In the genomic region with DNA sequence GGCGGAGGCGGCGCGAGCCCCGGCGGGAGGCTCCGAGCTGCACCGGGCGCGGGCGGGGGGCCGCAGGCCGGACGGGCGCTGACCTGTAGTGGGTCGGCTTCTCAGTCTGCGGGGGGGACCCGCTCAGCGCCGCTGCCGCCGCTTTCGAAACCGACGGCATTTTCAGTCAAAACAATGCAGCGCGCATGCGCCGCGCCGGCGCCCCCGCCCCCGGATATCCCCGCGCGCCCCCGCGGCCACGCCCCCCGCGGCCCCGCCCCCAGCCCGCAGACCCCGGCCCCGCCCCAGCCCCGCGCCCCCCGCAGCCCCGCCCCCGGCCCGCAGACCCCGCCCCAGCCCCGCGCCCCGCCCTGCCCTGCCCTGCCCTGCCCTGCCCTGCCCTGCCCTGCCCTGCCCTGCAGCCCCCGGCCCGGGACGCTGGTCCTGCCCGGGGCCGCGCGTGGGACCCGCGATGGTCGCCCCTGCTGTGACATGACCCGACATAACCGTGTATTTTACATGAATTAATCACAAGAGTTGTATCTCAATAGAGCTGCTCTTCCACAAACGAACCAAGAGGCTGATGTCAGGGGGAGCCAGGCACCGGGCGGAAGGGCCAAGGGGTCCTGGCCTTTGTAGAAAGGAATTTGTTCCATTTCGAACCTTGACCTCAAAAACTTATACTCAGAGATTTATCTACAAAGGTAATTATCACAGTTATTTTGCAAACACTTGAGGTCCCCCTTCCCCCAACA, we compare ENCODE assay signal across 8 cellular contexts. TPM values are rescaled to one million over a fixed set of nuclear protein-coding genes. Genes with fewer than 3 reads are reported as not detected.
DNase-seq lines count a peak whose midpoint lies in the region; ATAC-seq and TF ChIP-seq lines count a peak whose summit lies in the region.

A gene with protein sequence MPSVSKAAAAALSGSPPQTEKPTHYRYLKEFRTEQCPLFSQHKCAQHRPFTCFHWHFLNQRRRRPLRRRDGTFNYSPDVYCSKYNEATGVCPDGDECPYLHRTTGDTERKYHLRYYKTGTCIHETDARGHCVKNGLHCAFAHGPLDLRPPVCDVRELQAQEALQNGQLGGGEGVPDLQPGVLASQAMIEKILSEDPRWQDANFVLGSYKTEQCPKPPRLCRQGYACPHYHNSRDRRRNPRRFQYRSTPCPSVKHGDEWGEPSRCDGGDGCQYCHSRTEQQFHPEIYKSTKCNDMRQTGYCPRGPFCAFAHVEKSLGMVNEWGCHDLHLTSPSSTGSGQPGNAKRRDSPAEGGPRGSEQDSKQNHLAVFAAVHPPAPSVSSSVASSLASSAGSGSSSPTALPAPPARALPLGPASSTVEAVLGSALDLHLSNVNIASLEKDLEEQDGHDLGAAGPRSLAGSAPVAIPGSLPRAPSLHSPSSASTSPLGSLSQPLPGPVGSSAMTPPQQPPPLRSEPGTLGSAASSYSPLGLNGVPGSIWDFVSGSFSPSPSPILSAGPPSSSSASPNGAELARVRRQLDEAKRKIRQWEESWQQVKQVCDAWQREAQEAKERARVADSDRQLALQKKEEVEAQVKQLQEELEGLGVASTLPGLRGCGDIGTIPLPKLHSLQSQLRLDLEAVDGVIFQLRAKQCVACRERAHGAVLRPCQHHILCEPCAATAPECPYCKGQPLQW (minus strand): TSS at position 173 of the 734 bp plus-strand sequence. CDS start 13 bp downstream, at position 160.

- no peaks in the 10 kb centered on the region for H3K4me1 Mint-ChIP-seq in MCF 10A (ENCODE audit: insufficient read depth, unreplicated experiment)

- H3K4me2 ChIP-seq in Loucy (ENCODE audit: low read depth, low read length, poor library complexity, severe bottlenecking) (peak within 1 kb of the TSS; percentile 65), smooth muscle cell (peak within 1 kb of the TSS; percentile 95)

- peak within 1 kb of the TSS; percentile 70 for H3K4me3 Mint-ChIP-seq in MCF 10A (ENCODE audit: unreplicated experiment)

- 7% methylated on average over 27 of the region's 72 CpGs for WGBS in smooth muscle cell (ENCODE audit: low lambda C conversion rate)

- H3K9ac ChIP-seq in Loucy (ENCODE audit: low read depth, low read length, poor library complexity, severe bottlenecking), result peak within 1 kb of the TSS; percentile 74
- peak within 1 kb of the TSS; percentile 89 for H3K9ac ChIP-seq in smooth muscle cell (ENCODE audit: low read depth)

- H3K9me3 ChIP-seq in BE2C (no peaks in the 10 kb centered on the region), Loucy (ENCODE audit: insufficient read depth, low read depth, low read length) (no peaks in the 10 kb centered on the region), WERI-Rb-1 (ENCODE audit: severe bottlenecking) (no peaks in the 10 kb centered on the region), smooth muscle cell (replicated peaks; ENCODE audit: low read depth) (no peaks in the 10 kb centered on the region)

- H3K4me1 ChIP-seq in BE2C (no peaks in the 10 kb centered on the region), Loucy (ENCODE audit: insufficient read depth, low read length, poor library complexity, severe bottlenecking) (no peaks in the 10 kb centered on the region), smooth muscle cell (ENCODE audit: low read depth) (peaks cover 9% of the 10 kb centered on the region)

- H3K4me3 ChIP-seq in BE2C (ENCODE audit: low read depth, low read length), result peak within 1 kb of the TSS; percentile 69
- H3K4me3 ChIP-seq in Loucy (ENCODE audit: low read length, poor library complexity, severe bottlenecking), result peak within 1 kb of the TSS; percentile 77
- peak within 1 kb of the TSS; percentile 82 for H3K4me3 ChIP-seq in WERI-Rb-1 (ENCODE audit: low read depth, low read length)
- peak within 1 kb of the TSS; percentile 90 for H3K4me3 ChIP-seq in smooth muscle cell

- TF ChIP-seq CTCF in BE2C (IDR thresholded peaks at IDR 0.05; ENCODE audit: low read depth, low read length) (no peak), Loucy (conservative IDR thresholded peaks at IDR 0.05; ENCODE audit: low read length) (no peak), WERI-Rb-1 (IDR thresholded peaks at IDR 0.05; ENCODE audit: low read depth, low read length) (no peak), MCF 10A (IDR thresholded peaks at IDR 0.05; ENCODE audit: unreplicated experiment) (no peak), smooth muscle cell (IDR thresholded peaks at IDR 0.05; ENCODE audit: borderline replicate concordance, insufficient read depth, poor library complexity, severe bottlenecking) (no peak)

- no peaks in the 10 kb centered on the region for H3K9me2 ChIP-seq in Loucy (replicated peaks; ENCODE audit: low read depth, low read length)

- H2AFZ ChIP-seq in Loucy (ENCODE audit: low read length) (no peak within 1 kb of the TSS; the same call in 1 of the 2 replicates), smooth muscle cell (ENCODE audit: low read depth) (peak within 1 kb of the TSS; percentile 72)

- no peak within 1 kb of the TSS for H3K27ac Mint-ChIP-seq in MCF 10A (ENCODE audit: low read depth, unreplicated experiment)

- no peaks in the 10 kb centered on the region for H3K9me3 Mint-ChIP-seq in MCF 10A (ENCODE audit: unreplicated experiment)

- H4K20me1 ChIP-seq in Loucy (ENCODE audit: insufficient read depth, low read length, poor library complexity, severe bottlenecking) (no peaks in the 10 kb centered on the region), smooth muscle cell (ENCODE audit: low read depth) (no peaks in the 10 kb centered on the region)

- H3K36me3 ChIP-seq in BE2C, result peaks cover 7% of the 10 kb centered on the region; the same call in 1 of the 2 replicates
- no peaks in the 10 kb centered on the region for H3K36me3 ChIP-seq in Loucy (ENCODE audit: insufficient read depth, low read length)
- peaks cover 15% of the 10 kb centered on the region for H3K36me3 ChIP-seq in WERI-Rb-1
- no peaks in the 10 kb centered on the region for H3K36me3 ChIP-seq in smooth muscle cell (ENCODE audit: low read depth)

- peak; percentile 87 for DNase-seq in BE2C
- DNase-seq in WERI-Rb-1, result peak; percentile 74
- peak; percentile 45 for DNase-seq in MCF 10A (ENCODE audit: unreplicated experiment)
- DNase-seq in iPS-NIHi11 (ENCODE audit: low spot score), result peak; percentile 90
- DNase-seq in smooth muscle cell (lab: John Stamatoyannopoulos, UW; ENCODE audit: unreplicated experiment), result peak; percentile 61
- DNase-seq in cerebellar nuclear complex (lab: John Stamatoyannopoulos, UW), result no peak

- POLR2A ChIA-PET in MCF 10A (lab: Yijun Ruan, JAX), result no interaction called here

- peaks cover 24% of the 10 kb centered on the region for H3K36me3 Mint-ChIP-seq in MCF 10A (ENCODE audit: insufficient read depth, unreplicated experiment)

- no peaks in the 10 kb centered on the region for H3K27me3 ChIP-seq in BE2C
- no peaks in the 10 kb centered on the region for H3K27me3 ChIP-seq in Loucy (ENCODE audit: insufficient read depth, low read length, poor library complexity, severe bottlenecking)
- H3K27me3 ChIP-seq in WERI-Rb-1 (ENCODE audit: insufficient read depth, low read depth, severe bottlenecking), result no peaks in the 10 kb centered on the region
- H3K27me3 ChIP-seq in smooth muscle cell (ENCODE audit: low read depth), result no peaks in the 10 kb centered on the region

- BruUV-seq in MCF 10A (replicated peaks; lab: Mats Ljungman, UMichigan), result no TSS peak

- H3K27ac ChIP-seq in WERI-Rb-1 (peak within 1 kb of the TSS; percentile 62), smooth muscle cell (ENCODE audit: low read depth) (peak within 1 kb of the TSS; percentile 12)

- no peaks in the 10 kb centered on the region for H3K27me3 Mint-ChIP-seq in MCF 10A (ENCODE audit: insufficient read depth, unreplicated experiment)

- H3K79me2 ChIP-seq in Loucy (ENCODE audit: insufficient read depth, low read length), result peaks cover 9% of the 10 kb centered on the region
- H3K79me2 ChIP-seq in smooth muscle cell (ENCODE audit: low read depth), result peaks cover 20% of the 10 kb centered on the region

- peak; percentile 41 for ATAC-seq in GM19395 (IDR thresholded peaks at IDR 0.05; ENCODE audit: unreplicated experiment)

- CTCF ChIA-PET in MCF 10A (lab: Yijun Ruan, JAX), result interaction anchor here (0.8 kb wide), 1 partner anchor 18 kb away, joined by 4 read pairs; no protein-coding TSS in a partner anchor

- H3F3A ChIP-seq in Loucy (ENCODE audit: low read depth) (no peaks in the 10 kb centered on the region), smooth muscle cell (ENCODE audit: low read depth) (no peaks in the 10 kb centered on the region)

- intact Hi-C loops in MCF 10A (cut with micrococcal nuclease), result no loop called here

RNA-seq across cellular contexts. Expression of the gene that starts here (rescaled TPM):
- 38.3 TPM for polyA plus RNA-seq in BE2C (2012; ENCODE audit: insufficient read depth, insufficient read length, low read depth)
- 12.3 and 13.4 TPM in 2 replicates for total RNA-seq in MCF 10A (2022)
- total RNA-seq in smooth muscle cell, result 5.2 and 8.2 TPM in 2 replicates
- 6.2 and 9.3 TPM in 2 replicates for polyA plus RNA-seq in smooth muscle cell

Comparison
In these comparisons a context has a peak if more than half of its experiments do, and no peak if none do; other contexts are left out.
1. DNase-seq: peak in BE2C (single experiment), WERI-Rb-1 (single experiment), MCF 10A (single experiment), iPS-NIHi11 (single experiment) and smooth muscle cell (single experiment); none in cerebellar nuclear complex (0 of 2).
2. Peak in every context shown above with its lines, with median percentiles within 50 percentile points of each other: H3K4me3 ChIP-seq.